In the genomic region with DNA sequence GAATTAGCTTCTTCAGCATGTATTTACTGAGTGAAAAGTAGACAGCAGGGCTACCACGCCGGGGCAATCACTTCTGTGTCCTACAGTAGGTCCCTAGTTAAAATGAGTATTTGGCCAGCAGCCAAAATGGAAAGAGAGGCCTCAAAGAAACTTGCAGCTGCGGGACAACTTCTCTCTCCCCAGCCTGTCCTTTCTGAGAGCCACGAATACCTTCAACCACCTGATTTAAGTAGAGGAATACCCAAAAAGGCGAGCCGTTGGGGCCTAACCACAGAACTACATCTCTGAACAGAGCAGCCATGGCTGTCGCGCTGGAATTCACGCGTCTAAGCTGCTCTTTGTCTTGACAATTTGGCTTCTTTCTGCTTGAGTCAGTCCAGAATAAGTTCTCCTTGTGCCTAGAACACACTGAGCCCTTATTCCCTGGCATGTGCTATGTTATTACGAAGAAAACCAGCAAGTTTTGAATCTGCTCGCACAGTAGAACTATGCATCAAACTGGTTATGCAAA, we compare ENCODE assay signal across 8 cellular contexts. TPM values are rescaled to one million over a fixed set of nuclear protein-coding genes. Genes with fewer than 3 reads are reported as not detected.
DNase-seq lines count a peak whose midpoint lies in the region; ATAC-seq and TF ChIP-seq lines count a peak whose summit lies in the region.

No MANE protein-coding gene starts in this region.

- H3K9me3 ChIP-seq in A673 (ENCODE audit: low read depth, low read length, poor library complexity, severe bottlenecking) (no peaks in the 10 kb centered on the region), SK-N-MC (ENCODE audit: low read depth, low read length) (no peaks in the 10 kb centered on the region), right cardiac atrium (ENCODE audit: control insufficient read depth, low read length) (no peaks in the 10 kb centered on the region), endodermal cell (ENCODE audit: control insufficient read depth, low read length) (no peaks in the 10 kb centered on the region)

- H3K36me3 Mint-ChIP-seq in endodermal cell (ENCODE audit: low read depth) = no peaks in the 10 kb centered on the region

- BruUV-seq in A673 (replicated peaks; lab: Mats Ljungman, UMichigan) = no TSS peak

- H3K9ac ChIP-seq in SK-N-MC (ENCODE audit: insufficient read length) (peak overlapping the region; percentile 29), endodermal cell (ENCODE audit: extremely low read depth, low read length, poor library complexity, severe bottlenecking) (no peak overlapping the region)

- no peaks in the 10 kb centered on the region for H3K27me3 Mint-ChIP-seq in endodermal cell (ENCODE audit: insufficient read depth)

- no peaks in the 10 kb centered on the region for H3K4me1 Mint-ChIP-seq in endodermal cell

- no peak overlapping the region for H3K4me3 Mint-ChIP-seq in endodermal cell

- CTCF ChIA-PET in A673 (lab: Charles Lee) = no interaction called here

- peak; percentile 81 for ATAC-seq in HG02870 (IDR thresholded peaks at IDR 0.05; ENCODE audit: unreplicated experiment)
- ATAC-seq in right cardiac atrium = peak; percentile 71 to 76
- no peak for ATAC-seq in HG03354 (IDR thresholded peaks at IDR 0.05; ENCODE audit: poor library complexity, severe bottlenecking, unreplicated experiment)

- 49% methylated on average over 12 of the region's 12 CpGs for WGBS in right cardiac atrium
- WGBS in endodermal cell (ENCODE audit: insufficient coverage in 1 of 2, insufficient read length in 1 of 2), 2 experiments = 85 to 98% methylated on average over 7 to 12 of the region's 12 CpGs

- TF ChIP-seq CTCF in A673 (conservative IDR thresholded peaks at IDR 0.05; ENCODE audit: low read depth, low read length) = no peak
- TF ChIP-seq CTCF in endodermal cell (conservative IDR thresholded peaks at IDR 0.05) = no peak

- H3K27me3 ChIP-seq in A673 (replicated peaks; ENCODE audit: insufficient read depth, low read depth, low read length, poor library complexity) = no peaks in the 10 kb centered on the region
- H3K27me3 ChIP-seq in right cardiac atrium (ENCODE audit: control insufficient read depth, insufficient read depth) = no peaks in the 10 kb centered on the region
- H3K27me3 ChIP-seq in endodermal cell (ENCODE audit: control insufficient read depth, insufficient read depth, low read length, poor library complexity, severe bottlenecking) = no peaks in the 10 kb centered on the region

- H3K27ac Mint-ChIP-seq in endodermal cell = no peak overlapping the region

- no peaks in the 10 kb centered on the region for H3K9me3 Mint-ChIP-seq in endodermal cell

- H3K27ac ChIP-seq in A673 (ENCODE audit: low read depth, low read length, poor library complexity, severe bottlenecking) (no peak overlapping the region), SK-N-MC (peak overlapping the region; percentile 63), right cardiac atrium (ENCODE audit: low read length) (peak overlapping the region; percentile 30), endodermal cell (ENCODE audit: low read depth, low read length) (no peak overlapping the region)

- H3K4me1 ChIP-seq in A673 (ENCODE audit: insufficient read depth, low read length, poor library complexity, severe bottlenecking) (no peaks in the 10 kb centered on the region), right cardiac atrium (ENCODE audit: control insufficient read depth, insufficient read depth, low read length) (peaks cover 3% of the 10 kb centered on the region), endodermal cell (ENCODE audit: control insufficient read depth, insufficient read depth, low read length) (no peaks in the 10 kb centered on the region)

- peak; percentile 48 for DNase-seq in A673 (ENCODE audit: low spot score)
- DNase-seq in SK-N-MC (ENCODE audit: low read depth, low spot score) = no peak
- peak in 1 of 3 donors; percentile 77 for DNase-seq in right cardiac atrium
- DNase-seq in endodermal cell = no peak
- DNase-seq in HCEC 1CT = no peak
- no peak for DNase-seq in germinal center (ENCODE audit: low spot score)

- H3K36me3 ChIP-seq in A673 (ENCODE audit: insufficient read depth, low read length, poor library complexity, severe bottlenecking) = no peaks in the 10 kb centered on the region
- H3K36me3 ChIP-seq in SK-N-MC (ENCODE audit: insufficient read depth, low read length) = no peaks in the 10 kb centered on the region
- no peaks in the 10 kb centered on the region for H3K36me3 ChIP-seq in endodermal cell (ENCODE audit: control insufficient read depth, insufficient read depth, low read length)

- intact Hi-C loops in A673 (cut with micrococcal nuclease; ENCODE audit: unreplicated experiment) (no loop called here), right cardiac atrium (cut with DNase I) (no loop called here)

- H3K4me3 ChIP-seq in A673 (ENCODE audit: low read depth, low read length, poor library complexity, severe bottlenecking) (no peak overlapping the region), SK-N-MC (no peak overlapping the region), right cardiac atrium (ENCODE audit: low read length) (no peak overlapping the region), endodermal cell (ENCODE audit: low read length) (no peak overlapping the region)

- POLR2A ChIA-PET in A673 (lab: Charles Lee; ENCODE audit: low non-redundant PET) = no interaction called here

RNA-seq across cellular contexts. Expression of gene GOLPH3, which starts 43.8 kb away (rescaled TPM):
- total RNA-seq in A673 (2021) (64.6 and 65.0 TPM in 2 replicates), right cardiac atrium (10 to 100 TPM; 53.7 to 76.4 (median 57.6) TPM), endodermal cell (10 to 100 TPM; 89.4 to 90.7 TPM)
- 40.4 TPM for polyA plus RNA-seq in right cardiac atrium
- 68.2 TPM for polyA plus RNA-seq in endodermal cell (2013, experiment 1 of 2)
- polyA plus RNA-seq in endodermal cell (2013, experiment 2 of 2) = 64.9 TPM

Comparison
In these comparisons a context has a peak if more than half of its experiments do, and no peak if none do; other contexts are left out.
1. H3K27ac ChIP-seq: peak in SK-N-MC (single experiment) and right cardiac atrium (single experiment); none in A673 (single experiment) and endodermal cell (single experiment).